In the genomic region with DNA sequence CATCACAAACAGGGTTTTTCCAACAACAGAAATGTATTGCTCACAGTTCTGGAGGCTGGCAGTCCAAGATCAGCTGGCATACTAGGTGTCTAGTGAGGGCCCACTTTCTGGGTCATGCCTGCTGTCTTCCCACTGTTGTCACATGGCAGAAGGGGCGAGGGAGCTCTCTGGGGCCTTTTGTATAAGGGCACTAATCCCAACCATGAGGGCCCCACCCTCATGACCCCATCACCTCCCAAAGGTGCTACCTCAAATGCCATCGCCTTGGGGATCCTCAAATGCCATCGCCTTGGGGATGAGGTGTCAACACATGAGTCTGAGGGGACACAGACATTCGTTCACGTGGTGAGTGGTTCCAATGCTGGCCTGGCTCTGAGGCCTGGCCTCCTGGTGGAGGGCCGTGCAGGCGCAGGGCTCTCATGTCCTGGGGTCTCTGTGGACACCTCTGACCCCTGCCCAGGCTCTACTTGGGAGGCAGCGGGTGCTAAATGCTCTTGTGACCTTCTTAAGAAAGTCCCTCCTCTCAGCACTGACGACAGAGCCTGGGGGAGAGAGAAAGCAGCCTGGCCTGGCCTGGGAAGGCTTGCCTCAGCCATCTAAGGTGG, we compare ENCODE assay signal across 16 cellular contexts. TPM values are rescaled to one million over a fixed set of nuclear protein-coding genes. Genes with fewer than 3 reads are reported as not detected.
DNase-seq lines count a peak whose midpoint lies in the region; ATAC-seq and TF ChIP-seq lines count a peak whose summit lies in the region.
"Had no signal": no experiment of that assay in that cellular context is flagged by ENCODE, and none has a peak within 500 bp of the region (broad histone marks: within the 10 kb centered on the region; RNA-seq: fewer than 3 reads in every experiment).

No MANE protein-coding gene starts in this region.

- ATAC-seq in natural killer cell: no peak
- ATAC-seq in natural killer cell treated with Interleukin-12 subunit alpha and Interleukin-12 subunit beta and Interleukin-15 and Interleukin-18, amount 100 ng/mL, for 72 hours: no peak
- no peak for ATAC-seq in naive thymus-derived CD8-positive, alpha-beta T cell
- ATAC-seq in HG02610 (IDR thresholded peaks at IDR 0.05; ENCODE audit: unreplicated experiment): no peak
- ATAC-seq: A549 had no signal

- TF ChIP-seq CTCF in natural killer cell (IDR thresholded peaks at IDR 0.05) (no peak), VCaP (conservative IDR thresholded peaks at IDR 0.05) (no peak), endodermal cell (conservative IDR thresholded peaks at IDR 0.05) (peak; percentile 42)

- peaks cover 3% of the 10 kb centered on the region for H3K36me3 ChIP-seq in endodermal cell (ENCODE audit: control insufficient read depth, insufficient read depth, low read length)
- no peaks in the 10 kb centered on the region for H3K36me3 ChIP-seq in MG63

- H3K4me1 ChIP-seq in endodermal cell (ENCODE audit: control insufficient read depth, insufficient read depth, low read length): no peaks in the 10 kb centered on the region
- H3K4me1 ChIP-seq: A549 had no signal

- 94% methylated on average over 9 of the region's 9 CpGs for WGBS in endodermal cell (ENCODE audit: insufficient coverage in 1 of 2, insufficient read length in 1 of 2), 2 experiments

- H3K4me3 ChIP-seq in endodermal cell (ENCODE audit: low read length): no peak overlapping the region
- H3K4me3 ChIP-seq in MG63: no peak overlapping the region
- H3K4me3 ChIP-seq: A549 had no signal

- H3K36me3 Mint-ChIP-seq in natural killer cell: no peaks in the 10 kb centered on the region
- H3K36me3 Mint-ChIP-seq in natural killer cell treated with Interleukin-12 subunit alpha and Interleukin-12 subunit beta and Interleukin-15 and Interleukin-18, amount 100 ng/mL, for 72 hours: no peaks in the 10 kb centered on the region
- peaks cover 2% of the 10 kb centered on the region for H3K36me3 Mint-ChIP-seq in endodermal cell (ENCODE audit: low read depth)
- H3K36me3 Mint-ChIP-seq in naive thymus-derived CD8-positive, alpha-beta T cell: peaks cover 4 to 33% (median 14%) of the 10 kb centered on the region in 3 donors

- H3K27me3 Mint-ChIP-seq in natural killer cell (ENCODE audit: low read depth in 2 of 2): no peaks in the 10 kb centered on the region
- H3K27me3 Mint-ChIP-seq in natural killer cell treated with Interleukin-12 subunit alpha and Interleukin-12 subunit beta and Interleukin-15 and Interleukin-18, amount 100 ng/mL, for 72 hours: no peaks in the 10 kb centered on the region
- H3K27me3 Mint-ChIP-seq in endodermal cell (ENCODE audit: insufficient read depth): peaks cover 2% of the 10 kb centered on the region
- H3K27me3 Mint-ChIP-seq in naive thymus-derived CD8-positive, alpha-beta T cell: no peaks in the 10 kb centered on the region
- H3K27me3 Mint-ChIP-seq: CD4-positive, CD25-positive, alpha-beta regulatory T cell had no signal

- H3K9me3 Mint-ChIP-seq in natural killer cell (peaks cover 0 to 4% of the 10 kb centered on the region in 2 donors), endodermal cell (peaks cover 9% of the 10 kb centered on the region)
- peaks cover 3% of the 10 kb centered on the region for H3K9me3 Mint-ChIP-seq in natural killer cell treated with Interleukin-12 subunit alpha and Interleukin-12 subunit beta and Interleukin-15 and Interleukin-18, amount 100 ng/mL, for 72 hours
- peaks cover 0 to 14% (median 4%) of the 10 kb centered on the region in 9 donors for H3K9me3 Mint-ChIP-seq in naive thymus-derived CD8-positive, alpha-beta T cell

- H3K27ac ChIP-seq in VCaP (0 out of 2 replicates have a peak overlapping the region, but pooled peaks have one; percentile 58), endodermal cell (ENCODE audit: low read depth, low read length) (peak overlapping the region; percentile 78)
- H3K27ac ChIP-seq: A549, HL-60 had no signal

- DNase-seq in natural killer cell (no peak), endodermal cell (no peak), MG63 (no peak)
- DNase-seq in natural killer cell treated with Interleukin-12 subunit alpha and Interleukin-12 subunit beta and Interleukin-15 and Interleukin-18, amount 100 ng/mL, for 72 hours (ENCODE audit: low spot score): no peak
- no peak for DNase-seq in naive thymus-derived CD8-positive, alpha-beta T cell
- DNase-seq: CD4-positive, CD25-positive, alpha-beta regulatory T cell; DMS79 treated with DMSO at 0.1 percent for 48 hours; KBM-7; NCI-H1048; NCI-H1694; NCI-H2171; NCI-H774 had no signal

- POLR2A ChIA-PET in naive thymus-derived CD8-positive, alpha-beta T cell (lab: Charles Lee): no interaction called here

- H3K4me3 Mint-ChIP-seq in natural killer cell: no peak overlapping the region
- H3K4me3 Mint-ChIP-seq in natural killer cell treated with Interleukin-12 subunit alpha and Interleukin-12 subunit beta and Interleukin-15 and Interleukin-18, amount 100 ng/mL, for 72 hours: no peak overlapping the region
- H3K4me3 Mint-ChIP-seq in endodermal cell: no peak overlapping the region
- no peak overlapping the region for H3K4me3 Mint-ChIP-seq in naive thymus-derived CD8-positive, alpha-beta T cell

- H3K9me3 ChIP-seq in endodermal cell (ENCODE audit: control insufficient read depth, low read length): peaks cover 8% of the 10 kb centered on the region
- no peaks in the 10 kb centered on the region for H3K9me3 ChIP-seq in MG63

- H3K27ac Mint-ChIP-seq in natural killer cell (peak overlapping the region; percentile 79 to 81), endodermal cell (no peak overlapping the region)
- H3K27ac Mint-ChIP-seq in natural killer cell treated with Interleukin-12 subunit alpha and Interleukin-12 subunit beta and Interleukin-15 and Interleukin-18, amount 100 ng/mL, for 72 hours: no peak overlapping the region
- peak overlapping the region in 2 of 10 donors; percentile 7 to 92 for H3K27ac Mint-ChIP-seq in naive thymus-derived CD8-positive, alpha-beta T cell

- no peaks in the 10 kb centered on the region for H3K27me3 ChIP-seq in endodermal cell (ENCODE audit: control insufficient read depth, insufficient read depth, low read length, poor library complexity, severe bottlenecking)
- H3K27me3 ChIP-seq in MG63: no peaks in the 10 kb centered on the region

- no peak overlapping the region for H3K9ac ChIP-seq in endodermal cell (ENCODE audit: extremely low read depth, low read length, poor library complexity, severe bottlenecking)

- H3K4me1 Mint-ChIP-seq in natural killer cell: peaks cover 39 to 61% of the 10 kb centered on the region in 2 donors
- peaks cover 23 to 27% of the 10 kb centered on the region in 2 donors for H3K4me1 Mint-ChIP-seq in natural killer cell treated with Interleukin-12 subunit alpha and Interleukin-12 subunit beta and Interleukin-15 and Interleukin-18, amount 100 ng/mL, for 72 hours (ENCODE audit: low read depth in 2 of 2)
- no peaks in the 10 kb centered on the region for H3K4me1 Mint-ChIP-seq in endodermal cell
- H3K4me1 Mint-ChIP-seq in naive thymus-derived CD8-positive, alpha-beta T cell: peaks cover 19 to 72% (median 60%) of the 10 kb centered on the region in 4 donors

- intact Hi-C loops in natural killer cell (cut with micrococcal nuclease): no loop called here

RNA-seq across cellular contexts. Expression of a gene that starts 16.8 kb away (rescaled TPM):
- total RNA-seq in natural killer cell: 100 to 1,000 TPM; 156 to 194 (median 179) TPM
- 100 to 1,000 TPM; 106 to 224 TPM for total RNA-seq in natural killer cell treated with Interleukin-12 subunit alpha and Interleukin-12 subunit beta and Interleukin-15 and Interleukin-18, amount 100 ng/mL, for 72 hours
- 10 to 100 TPM; 43.0 to 62.3 TPM for total RNA-seq in endodermal cell
- polyA plus RNA-seq in endodermal cell (2013, experiment 1 of 2): 39.4 TPM
- polyA plus RNA-seq in endodermal cell (2013, experiment 2 of 2): 36.6 TPM
- 14.6 and 16.4 TPM in 2 replicates for total RNA-seq in MG63 (2014; rRNA removed; shearing (Covaris generic); ENCODE audit: low replicate concordance)
- total RNA-seq in naive thymus-derived CD8-positive, alpha-beta T cell: 100 to 1,000 TPM; 141 to 150 TPM
- polyA plus RNA-seq in naive thymus-derived CD8-positive, alpha-beta T cell: 10 to 100 TPM; 37.3 to 82.7 (median 54.8) TPM

Comparison
In these comparisons a context has a peak if more than half of its experiments do, and no peak if none do; other contexts are left out.
1. H3K27ac Mint-ChIP-seq: peak in natural killer cell (2 of 2); none in natural killer cell treated with Interleukin-12 subunit alpha and Interleukin-12 subunit beta and Interleukin-15 and Interleukin-18, amount 100 ng/mL, for 72 hours (0 of 2) and endodermal cell (single experiment).